ENCODE assay signal across 16 cellular contexts in genomic region chr18:1102848-1103247, GRCh38.
DNase-seq lines count a peak whose midpoint lies in the region; ATAC-seq and TF ChIP-seq lines count a peak whose summit lies in the region.
"Had no signal": no experiment of that assay in that cellular context is flagged by ENCODE, and none has a peak within 500 bp of the region (broad histone marks: within the 10 kb centered on the region; RNA-seq: fewer than 3 reads in every experiment).

No MANE protein-coding gene starts in this region.

- H3K9me3 ChIP-seq in endodermal cell (ENCODE audit: control insufficient read depth, low read length) = peaks cover 8% of the 10 kb centered on the region
- no peaks in the 10 kb centered on the region for H3K9me3 ChIP-seq in thyroid gland
- no peaks in the 10 kb centered on the region for H3K9me3 ChIP-seq in smooth muscle cell (replicated peaks; ENCODE audit: low read depth)

- peak; percentile 29; the same call in 2 of the 3 replicates for ATAC-seq in GM23338
- ATAC-seq: GM12878, HepG2 had no signal

- H3K27me3 Mint-ChIP-seq in GM23338 (ENCODE audit: insufficient read depth, low read depth, poor library complexity) = no peaks in the 10 kb centered on the region
- no peaks in the 10 kb centered on the region for H3K27me3 Mint-ChIP-seq in endodermal cell (ENCODE audit: insufficient read depth)
- no peaks in the 10 kb centered on the region for H3K27me3 Mint-ChIP-seq in progenitor cell of endocrine pancreas
- H3K27me3 Mint-ChIP-seq: CD4-positive, CD25-positive, alpha-beta regulatory T cell had no signal

- no peaks in the 10 kb centered on the region for H4K20me1 ChIP-seq in GM23338 (replicated peaks; ENCODE audit: insufficient read depth)
- H4K20me1 ChIP-seq in smooth muscle cell (ENCODE audit: low read depth) = peaks cover 12% of the 10 kb centered on the region
- H4K20me1 ChIP-seq: BLaER1 treated with 17β-estradiol and CSF1 and Interleukin-3, amounts not matched to agents 10 nM and 100 nM had no signal

- no peaks in the 10 kb centered on the region for H3K9me2 ChIP-seq in GM23338 (ENCODE audit: insufficient read depth)

- DNase-seq in GM23338 (ENCODE audit: low spot score) (peak; percentile 34), SHP77 treated with DMSO at 0.1 percent for 48 hours (lab: John Stamatoyannopoulos, UW) (peak; percentile 17), endodermal cell (peak; percentile 42), progenitor cell of endocrine pancreas (ENCODE audit: low spot score, unreplicated experiment) (no peak), thyroid gland (no peak), smooth muscle cell (lab: John Stamatoyannopoulos, UW; ENCODE audit: unreplicated experiment) (no peak), DMS79 treated with DMSO at 0.1 percent for 48 hours (lab: John Stamatoyannopoulos, UW) (no peak)
- DNase-seq: 8988T; AML-193; CD4-positive, CD25-positive, alpha-beta regulatory T cell; GM23248; HCEC 1CT; HFFc6 had no signal

- H3K79me2 ChIP-seq in GM23338 (replicated peaks; ENCODE audit: insufficient read depth) (0 out of 2 replicates have a peak, but pooled peaks cover 9% of the 10 kb centered on the region), smooth muscle cell (ENCODE audit: low read depth) (no peaks in the 10 kb centered on the region)

- H3K4me2 ChIP-seq in GM23338 (no peak overlapping the region), smooth muscle cell (no peak overlapping the region)
- H3K4me2 ChIP-seq: BLaER1 treated with 17β-estradiol and CSF1 and Interleukin-3, amounts not matched to agents 10 nM and 100 nM had no signal

- H3K27me3 ChIP-seq in GM23338 (ENCODE audit: insufficient read depth) = no peaks in the 10 kb centered on the region
- H3K27me3 ChIP-seq in endodermal cell (ENCODE audit: control insufficient read depth, insufficient read depth, low read length, poor library complexity, severe bottlenecking) = no peaks in the 10 kb centered on the region
- H3K27me3 ChIP-seq in thyroid gland = no peaks in the 10 kb centered on the region
- H3K27me3 ChIP-seq in smooth muscle cell (ENCODE audit: low read depth) = no peaks in the 10 kb centered on the region
- H3K27me3 ChIP-seq: BLaER1 treated with 17β-estradiol and CSF1 and Interleukin-3, amounts not matched to agents 10 nM and 100 nM had no signal

- H3K4me1 Mint-ChIP-seq in GM23338 = no peaks in the 10 kb centered on the region
- no peaks in the 10 kb centered on the region for H3K4me1 Mint-ChIP-seq in endodermal cell
- peaks cover 7% of the 10 kb centered on the region for H3K4me1 Mint-ChIP-seq in progenitor cell of endocrine pancreas (ENCODE audit: low read depth)
- H3K4me1 Mint-ChIP-seq: CD4-positive, CD25-positive, alpha-beta regulatory T cell had no signal

- H3K9ac ChIP-seq in endodermal cell (ENCODE audit: extremely low read depth, low read length, poor library complexity, severe bottlenecking) = no peak overlapping the region
- H3K9ac ChIP-seq in smooth muscle cell (ENCODE audit: low read depth) = no peak overlapping the region
- H3K9ac ChIP-seq: BLaER1 treated with 17β-estradiol and CSF1 and Interleukin-3, amounts not matched to agents 10 nM and 100 nM; GM23248 had no signal

- H3K27ac ChIP-seq in GM23338 (ENCODE audit: low read depth) = no peak overlapping the region
- no peak overlapping the region for H3K27ac ChIP-seq in endodermal cell (ENCODE audit: low read depth, low read length)
- no peak overlapping the region for H3K27ac ChIP-seq in thyroid gland
- no peak overlapping the region for H3K27ac ChIP-seq in smooth muscle cell (ENCODE audit: low read depth)
- H3K27ac ChIP-seq: BLaER1 treated with 17β-estradiol and CSF1 and Interleukin-3, amounts not matched to agents 10 nM and 100 nM; GM23248 had no signal

- H3K4me3 ChIP-seq in GM23338 (no peak overlapping the region), endodermal cell (ENCODE audit: low read length) (no peak overlapping the region), thyroid gland (replicated peaks in 1 of 3) (no peak overlapping the region), smooth muscle cell (no peak overlapping the region)
- H3K4me3 ChIP-seq: BLaER1 treated with 17β-estradiol and CSF1 and Interleukin-3, amounts not matched to agents 10 nM and 100 nM; GM12878; GM23248 had no signal

- WGBS in endodermal cell (ENCODE audit: insufficient coverage in 1 of 2, insufficient read length in 1 of 2), 2 experiments = 93 to 100% methylated on average over 2 of the region's 2 CpGs
- 65 to 67% methylated on average over 2 of the region's 2 CpGs for WGBS in thyroid gland, 2 donors
- 97% methylated on average over 2 of the region's 2 CpGs for WGBS in smooth muscle cell (ENCODE audit: low lambda C conversion rate)

- H3K36me3 ChIP-seq in GM23338 (ENCODE audit: insufficient read depth) (0 out of 2 replicates have a peak, but pooled peaks cover 2% of the 10 kb centered on the region), endodermal cell (ENCODE audit: control insufficient read depth, insufficient read depth, low read length) (no peaks in the 10 kb centered on the region), thyroid gland (no peaks in the 10 kb centered on the region), smooth muscle cell (ENCODE audit: low read depth) (no peaks in the 10 kb centered on the region)
- H3K36me3 ChIP-seq: BLaER1 treated with 17β-estradiol and CSF1 and Interleukin-3, amounts not matched to agents 10 nM and 100 nM had no signal

- peaks cover under 1% of the 10 kb centered on the region; the same call in 2 of the 3 replicates for H3K9me3 Mint-ChIP-seq in GM23338
- H3K9me3 Mint-ChIP-seq in endodermal cell = peaks cover 3% of the 10 kb centered on the region
- peaks cover under 1% of the 10 kb centered on the region for H3K9me3 Mint-ChIP-seq in progenitor cell of endocrine pancreas (ENCODE audit: low read depth)

- H3K4me3 Mint-ChIP-seq in GM23338 = no peak overlapping the region
- no peak overlapping the region for H3K4me3 Mint-ChIP-seq in endodermal cell
- H3K4me3 Mint-ChIP-seq in progenitor cell of endocrine pancreas (ENCODE audit: low read depth) = no peak overlapping the region
- H3K4me3 Mint-ChIP-seq: CD4-positive, CD25-positive, alpha-beta regulatory T cell; HFFc6 had no signal

- no peak for TF ChIP-seq POLR2A in thyroid gland (IDR thresholded peaks at IDR 0.05)

- H3K4me1 ChIP-seq in GM23338 (ENCODE audit: insufficient read depth) = peaks cover 6% of the 10 kb centered on the region; the same call in 1 of the 2 replicates
- no peaks in the 10 kb centered on the region for H3K4me1 ChIP-seq in endodermal cell (ENCODE audit: control insufficient read depth, insufficient read depth, low read length)
- H3K4me1 ChIP-seq in thyroid gland = no peaks in the 10 kb centered on the region
- no peaks in the 10 kb centered on the region for H3K4me1 ChIP-seq in smooth muscle cell (ENCODE audit: low read depth)
- H3K4me1 ChIP-seq: BLaER1 treated with 17β-estradiol and CSF1 and Interleukin-3, amounts not matched to agents 10 nM and 100 nM had no signal

- no peaks in the 10 kb centered on the region for H3F3A ChIP-seq in GM23338 (replicated peaks; ENCODE audit: low read depth)
- H3F3A ChIP-seq in smooth muscle cell (ENCODE audit: low read depth) = no peaks in the 10 kb centered on the region

- intact Hi-C loops in thyroid gland (cut with DNase I) = no loop called here

- H3K36me3 Mint-ChIP-seq in GM23338 (ENCODE audit: low read depth) (peaks cover 2% of the 10 kb centered on the region; the same call in 2 of the 3 replicates), endodermal cell (ENCODE audit: low read depth) (no peaks in the 10 kb centered on the region), progenitor cell of endocrine pancreas (ENCODE audit: insufficient read depth) (peaks cover 2% of the 10 kb centered on the region)
- H3K36me3 Mint-ChIP-seq: CD4-positive, CD25-positive, alpha-beta regulatory T cell had no signal

- no peak overlapping the region for H3K27ac Mint-ChIP-seq in GM23338
- H3K27ac Mint-ChIP-seq in endodermal cell = no peak overlapping the region
- H3K27ac Mint-ChIP-seq in progenitor cell of endocrine pancreas = peak overlapping the region; percentile 19
- H3K27ac Mint-ChIP-seq: CD4-positive, CD25-positive, alpha-beta regulatory T cell; HFFc6 had no signal

- TF ChIP-seq CTCF in GM23338 (conservative IDR thresholded peaks at IDR 0.05; ENCODE audit: low read depth in 2 of 2) (peak; percentile 40 to 51; a peak in 3 of 4 replicates), endodermal cell (conservative IDR thresholded peaks at IDR 0.05) (no peak), progenitor cell of endocrine pancreas (IDR thresholded peaks at IDR 0.05; ENCODE audit: unreplicated experiment) (no peak), thyroid gland (IDR thresholded peaks at IDR 0.05) (no peak), smooth muscle cell (IDR thresholded peaks at IDR 0.05; ENCODE audit: borderline replicate concordance, insufficient read depth, poor library complexity, severe bottlenecking) (no peak)

- H2AFZ ChIP-seq in GM23338 (no peak overlapping the region), smooth muscle cell (ENCODE audit: low read depth) (no peak overlapping the region)
- H2AFZ ChIP-seq: GM23248 had no signal

TF ChIP-seq in GM23338, 12 proteins besides CTCF, POLR2A, EP300 and RAD21 (continues in another document):
- no peak for TF ChIP-seq EZH2 (IDR thresholded peaks at IDR 0.05; ENCODE audit: low read depth, unreplicated experiment)

Comparison
In these comparisons a context has a peak if more than half of its experiments do, and no peak if none do; other contexts are left out.
1. DNase-seq: peak in GM23338 (single experiment), SHP77 treated with DMSO at 0.1 percent for 48 hours (single experiment) and endodermal cell (single experiment); none in progenitor cell of endocrine pancreas (single experiment), thyroid gland (0 of 2), smooth muscle cell (single experiment) and DMS79 treated with DMSO at 0.1 percent for 48 hours (single experiment).
2. CTCF ChIP-seq: peak in GM23338 (2 of 2); none in endodermal cell (single experiment), progenitor cell of endocrine pancreas (single experiment), thyroid gland (0 of 6) and smooth muscle cell (single experiment).